ENCODE assay signal across 17 cellular contexts in the genomic region with DNA sequence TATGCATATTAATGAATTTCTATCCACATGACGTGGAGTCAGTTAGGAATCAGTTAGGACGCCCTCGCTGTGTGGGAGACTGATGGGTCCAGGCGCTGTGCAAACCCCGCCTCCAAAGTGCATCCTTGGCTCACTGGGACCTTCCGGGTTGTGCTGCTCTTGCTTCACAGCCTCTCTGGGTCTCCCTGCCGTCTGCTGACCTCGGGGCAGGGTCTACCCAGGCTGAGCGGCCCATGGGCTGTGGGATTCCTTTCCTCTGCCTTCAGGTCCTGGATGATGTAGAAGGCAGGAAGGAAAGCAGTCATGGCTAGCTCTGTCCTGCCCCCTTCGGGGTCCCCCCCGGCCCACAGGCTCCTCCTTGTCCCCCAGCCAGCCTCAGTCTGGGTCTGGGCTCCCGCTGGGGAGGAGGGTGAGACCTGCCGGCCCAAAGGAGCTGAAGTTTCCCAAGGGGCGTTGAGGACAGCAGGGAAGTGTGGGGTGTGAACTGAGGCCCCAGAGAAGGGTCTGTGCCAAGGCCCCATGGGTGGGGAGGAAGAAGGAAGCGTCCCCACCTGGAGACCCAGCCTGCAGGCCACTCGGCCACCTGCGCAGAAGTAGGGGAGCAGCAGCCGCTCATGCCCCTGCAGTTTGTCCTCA. TPM values are rescaled to one million over a fixed set of nuclear protein-coding genes. Genes with fewer than 3 reads are reported as not detected.
DNase-seq lines count a peak whose midpoint lies in the region; ATAC-seq, FAIRE-seq and TF ChIP-seq lines count a peak whose summit lies in the region.
"Had no signal": no experiment of that assay in that cellular context is flagged by ENCODE, and none has a peak within 500 bp of the region (broad histone marks: within the 10 kb centered on the region; RNA-seq: fewer than 3 reads in every experiment).

No MANE protein-coding gene starts in this region.

- TF ChIP-seq EP300 in H1 (IDR thresholded peaks at IDR 0.05; ENCODE audit: borderline replicate concordance in 1 of 2, low read depth in 2 of 2, low read length in 2 of 2) = no peak

- peak overlapping the region; percentile 38 for H3K4me3 Mint-ChIP-seq in T-helper 1 cell treated with Interleukin-12 subunit alpha and Interleukin-12 subunit beta and Interleukin-4 antibody, amounts not matched to agents 30 μg/mL and 1 μg/mL, for 36 hours

- CTCF ChIA-PET in IMR-90 (lab: Yijun Ruan, JAX) = no interaction called here
- CTCF ChIA-PET in H1 (lab: Charles Lee; ENCODE audit: partially characterized antibody) = interaction anchor here (1.2 kb wide), 1 partner anchor 162 kb away, joined by 3 read pairs; no protein-coding TSS in a partner anchor

- H4K91ac ChIP-seq in IMR-90 (ENCODE audit: insufficient read depth, low read depth, low read length) = no peak overlapping the region
- H4K91ac ChIP-seq in H1 (replicated peaks; ENCODE audit: insufficient read length, low read length) = no peak overlapping the region

- POLR2A ChIA-PET in IMR-90 (lab: Charles Lee; ENCODE audit: unreplicated experiment) (no interaction called here), H1 (lab: Charles Lee; ENCODE audit: partially characterized antibody) (no interaction called here)

- H4K8ac ChIP-seq in IMR-90 (ENCODE audit: low read depth in 2 of 2, low read length in 2 of 2) (no peak overlapping the region), H1 (ENCODE audit: extremely low read depth, insufficient read depth, low read length) (no peak overlapping the region)

- no peak overlapping the region for H4K5ac ChIP-seq in IMR-90 (ENCODE audit: low read depth, low read length)
- no peak overlapping the region for H4K5ac ChIP-seq in H1 (ENCODE audit: insufficient read length, low read depth, low read length)

- no peak for TF ChIP-seq RAD21 in IMR-90 (IDR thresholded peaks at IDR 0.05; ENCODE audit: low read length)
- no peak for TF ChIP-seq RAD21 in H1 (IDR thresholded peaks at IDR 0.05 in 1 of 2, conservative IDR thresholded peaks at IDR 0.05 in 1 of 2; ENCODE audit: low read depth in 2 of 2, low read length in 2 of 2)

- H3K27ac Mint-ChIP-seq in T-helper 1 cell treated with Interleukin-12 subunit alpha and Interleukin-12 subunit beta and Interleukin-4 antibody, amounts not matched to agents 30 μg/mL and 1 μg/mL, for 36 hours = peak overlapping the region; percentile 53

- H3K9me3 ChIP-seq in IMR-90 (ENCODE audit: control insufficient read depth, insufficient read depth, low read length) (no peaks in the 10 kb centered on the region), H1 (ENCODE audit: insufficient read depth in 2 of 2, low read depth in 1 of 2, low read length in 1 of 2) (no peaks in the 10 kb centered on the region), osteoblast (ENCODE audit: low read depth, low read length) (no peaks in the 10 kb centered on the region), MM.1S (replicated peaks; ENCODE audit: insufficient read depth, low read length) (no peaks in the 10 kb centered on the region)
- H3K9me3 ChIP-seq: A549, lower lobe of right lung had no signal

- no peak for TF ChIP-seq POLR2A in IMR-90 (IDR thresholded peaks at IDR 0.05; ENCODE audit: low read depth, low read length)
- no peak for TF ChIP-seq POLR2A in H1 (IDR thresholded peaks at IDR 0.05; ENCODE audit: control extremely low read depth in 1 of 2, low read depth in 2 of 2, low read length in 2 of 2)

- H3K23ac ChIP-seq in IMR-90 (ENCODE audit: low read depth, low read length) (no peak overlapping the region), H1 (ENCODE audit: insufficient read length) (no peak overlapping the region)

- 0 out of 2 replicates have a peak overlapping the region, but pooled peaks have one; percentile 8 for H2AK5ac ChIP-seq in IMR-90 (ENCODE audit: low read depth, low read length)
- no peak overlapping the region for H2AK5ac ChIP-seq in H1 (ENCODE audit: low read depth, low read length)

- intact Hi-C loops in IMR-90 (cut with micrococcal nuclease) (no loop called here), Right ventricle myocardium superior (cut with DNase I) (no loop called here)

- H2BK15ac ChIP-seq in IMR-90 (ENCODE audit: low read depth, low read length) (no peak overlapping the region), H1 (ENCODE audit: low read length) (no peak overlapping the region)

- no peak overlapping the region for H3K18ac ChIP-seq in IMR-90 (ENCODE audit: low read depth, low read length)
- H3K18ac ChIP-seq in H1 (ENCODE audit: extremely low read depth, low read length) = no peak overlapping the region

- H3K9me1 ChIP-seq in IMR-90 (ENCODE audit: insufficient read depth, low read length) = no peaks in the 10 kb centered on the region

- no TSS peak for BruUV-seq in IMR-90 (replicated peaks; lab: Mats Ljungman, UMichigan)

- no peaks in the 10 kb centered on the region for H3F3A ChIP-seq in MM.1S (ENCODE audit: insufficient read depth, low read length)

- dilution Hi-C loops in IMR-90 (cut with HindIII; ENCODE audit: low sequenced_read_pairs, unreplicated experiment) = no loop called here

- H3K4me3 ChIP-seq in IMR-90 (ENCODE audit: insufficient read depth, low read depth, low read length) (no peak overlapping the region), H1 (ENCODE audit: extremely low read depth in 1 of 4, insufficient read depth in 2 of 4, low read depth in 3 of 4, low read length in 4 of 4) (no peak overlapping the region), osteoblast (ENCODE audit: insufficient read depth, low read length) (no peak overlapping the region), MM.1S (ENCODE audit: low read length) (no peak overlapping the region)
- H3K4me3 ChIP-seq: A549, dorsolateral prefrontal cortex, lower lobe of right lung, skin epidermis had no signal

- H3K27ac ChIP-seq in IMR-90 (ENCODE audit: insufficient read depth, low read length) (no peak overlapping the region), H1 (ENCODE audit: low read depth, low read length) (no peak overlapping the region), osteoblast (ENCODE audit: low read depth, low read length) (no peak overlapping the region), MM.1S (ENCODE audit: low read length) (no peak overlapping the region)
- H3K27ac ChIP-seq: A549, dorsolateral prefrontal cortex, lower lobe of right lung, skin epidermis had no signal

- H2AK9ac ChIP-seq in IMR-90 (replicated peaks; ENCODE audit: low read depth, low read length, poor library complexity) = peak overlapping the region; percentile 37

- H3K9ac ChIP-seq in IMR-90 (ENCODE audit: low read depth, low read length) (no peak overlapping the region), H1 (replicated peaks in 1 of 4; ENCODE audit: extremely low read depth in 1 of 4, low read depth in 3 of 4, low read length in 3 of 4) (no peak overlapping the region), MM.1S (ENCODE audit: low read length) (no peak overlapping the region)

- DNase-seq in T-helper 1 cell = no peak
- no peak for DNase-seq in IMR-90
- no peak for DNase-seq in H1 (ENCODE audit: low read depth in 1 of 2, low spot score in 2 of 2)
- DNase-seq in osteoblast (ENCODE audit: insufficient read length, low spot score, missing footprints) = peak; percentile 49
- DNase-seq in Right ventricle myocardium superior = no peak
- DNase-seq in GM19238 (ENCODE audit: insufficient read length, low spot score) = no peak
- DNase-seq in MM.1S = no peak
- DNase-seq: activated CD4-positive, CD25-positive, alpha-beta regulatory T cell treated with anti-CD3 and anti-CD28 coated beads, Interleukin-2, amount 50 U/mL, for 72 hours; activated T-cell treated with anti-CD3 and anti-CD28 coated beads for 4 hours; lower lobe of right lung; nucleus accumbens had no signal

- no peaks in the 10 kb centered on the region for H3K23me2 ChIP-seq in H1 (ENCODE audit: low read depth, low read length)

- no peaks in the 10 kb centered on the region for H3K27me3 ChIP-seq in IMR-90 (ENCODE audit: control insufficient read depth, insufficient read depth, low read length)
- no peaks in the 10 kb centered on the region for H3K27me3 ChIP-seq in H1 (replicated peaks in 1 of 4; ENCODE audit: control insufficient read depth in 3 of 4, extremely low read depth in 1 of 4, insufficient read depth in 3 of 4, low read length in 3 of 4)
- H3K27me3 ChIP-seq in osteoblast (ENCODE audit: insufficient read depth, low read length) = no peaks in the 10 kb centered on the region
- no peaks in the 10 kb centered on the region for H3K27me3 ChIP-seq in MM.1S (replicated peaks; ENCODE audit: insufficient read depth, low read length)
- H3K27me3 ChIP-seq: dorsolateral prefrontal cortex had no signal

- ATAC-seq in IMR-90 (ENCODE audit: low read depth) (no peak), Right ventricle myocardium superior (ENCODE audit: poor library complexity) (no peak)
- ATAC-seq: A549, lower lobe of right lung had no signal

- no peak overlapping the region for H2AFZ ChIP-seq in IMR-90 (replicated peaks; ENCODE audit: low read length, poor library complexity)
- no peak overlapping the region for H2AFZ ChIP-seq in H1 (ENCODE audit: low read length)
- no peak overlapping the region for H2AFZ ChIP-seq in osteoblast (ENCODE audit: low read length)
- H2AFZ ChIP-seq in MM.1S (ENCODE audit: low read length) = no peak overlapping the region

- in situ Hi-C loops in IMR-90 (cut with MboI; ENCODE audit: low sequenced_read_pairs) = no loop called here

- H3K79me2 ChIP-seq in H1 (ENCODE audit: control insufficient read depth in 1 of 2, insufficient read depth in 2 of 2, low read length in 2 of 2) (no peaks in the 10 kb centered on the region), osteoblast (ENCODE audit: insufficient read depth, low read length) (no peaks in the 10 kb centered on the region), MM.1S (ENCODE audit: low read length) (no peaks in the 10 kb centered on the region)

- H3K56ac ChIP-seq in IMR-90 (ENCODE audit: extremely low read depth, insufficient read depth, low read length) = no peak overlapping the region
- no peak overlapping the region for H3K56ac ChIP-seq in H1 (replicated peaks; ENCODE audit: insufficient read length, low read depth, low read length)

- no peak overlapping the region for H3K4me2 ChIP-seq in IMR-90 (ENCODE audit: low read depth, low read length)
- H3K4me2 ChIP-seq in H1 (ENCODE audit: insufficient read depth in 1 of 2, low read depth in 2 of 2, low read length in 2 of 2) = no peak overlapping the region
- H3K4me2 ChIP-seq in osteoblast (ENCODE audit: insufficient read depth, low read length) = no peak overlapping the region
- no peak overlapping the region for H3K4me2 ChIP-seq in MM.1S (ENCODE audit: low read depth, low read length)
- H3K4me2 ChIP-seq: A549 had no signal

- H4K20me1 ChIP-seq in IMR-90 (ENCODE audit: insufficient read depth, low read length) = no peaks in the 10 kb centered on the region
- H4K20me1 ChIP-seq in H1 (replicated peaks in 1 of 2; ENCODE audit: control insufficient read depth in 1 of 2, insufficient read depth in 2 of 2, low read length in 2 of 2) = peaks cover 0 to 4% of the 10 kb centered on the region in 2 experiments
- H4K20me1 ChIP-seq in osteoblast (ENCODE audit: insufficient read depth, low read length) = no peaks in the 10 kb centered on the region
- no peaks in the 10 kb centered on the region for H4K20me1 ChIP-seq in MM.1S (ENCODE audit: insufficient read depth, low read length)

- 60% methylated on average over 2 of the region's 18 CpGs; no CpG with 5 or more reads in 1 of the 2 experiments for WGBS in IMR-90 (ENCODE audit: extremely low coverage in 2 of 2, insufficient read length in 1 of 2), 2 experiments
- 75% methylated on average over 14 of the region's 18 CpGs; no CpG with 5 or more reads in 1 of the 2 experiments for WGBS in H1 (ENCODE audit: extremely low coverage in 1 of 2, insufficient coverage in 1 of 2, insufficient read length in 1 of 2, insufficient replicate concordance in 2 of 2, low coverage in 1 of 2, low lambda C conversion rate in 2 of 2, missing lambda C conversion rate in 1 of 2), 2 experiments

- H2BK120ac ChIP-seq in IMR-90 (ENCODE audit: low read depth, low read length) = no peak overlapping the region
- H2BK120ac ChIP-seq in H1 (replicated peaks; ENCODE audit: low read depth, low read length) = no peak overlapping the region

- H2BK5ac ChIP-seq in IMR-90 (ENCODE audit: low read depth, low read length, poor library complexity, severe bottlenecking) = no peak overlapping the region
- H2BK5ac ChIP-seq in H1 (ENCODE audit: low read depth, low read length) = peak overlapping the region; percentile 18; the same call in 1 of the 2 replicates

- no peaks in the 10 kb centered on the region for H3K27me3 Mint-ChIP-seq in T-helper 1 cell treated with Interleukin-12 subunit alpha and Interleukin-12 subunit beta and Interleukin-4 antibody, amounts not matched to agents 30 μg/mL and 1 μg/mL, for 36 hours (ENCODE audit: low read depth)

- H3K79me1 ChIP-seq in IMR-90 (ENCODE audit: low read depth in 1 of 2, low read length in 2 of 2) (no peaks in the 10 kb centered on the region), H1 (ENCODE audit: low read depth, low read length) (no peaks in the 10 kb centered on the region)

- TF ChIP-seq CTCF in IMR-90 (conservative IDR thresholded peaks at IDR 0.05; ENCODE audit: low read depth, low read length) (no peak), H1 (IDR thresholded peaks at IDR 0.05; ENCODE audit: control extremely low read depth in 1 of 3, insufficient read depth in 1 of 3, low read depth in 1 of 3, low read length in 3 of 3) (no peak), osteoblast (IDR thresholded peaks at IDR 0.05; ENCODE audit: extremely low read depth, low read depth, low read length) (no peak), MM.1S (IDR thresholded peaks at IDR 0.05; ENCODE audit: low read length) (no peak)

- no peak overlapping the region for H2BK20ac ChIP-seq in IMR-90 (ENCODE audit: low read depth, low read length)
- no peak overlapping the region for H2BK20ac ChIP-seq in H1 (ENCODE audit: low read length)

- no peaks in the 10 kb centered on the region for H3K4me1 ChIP-seq in IMR-90 (ENCODE audit: control insufficient read depth, insufficient read depth, low read length)
- peaks cover 0 to 2% (median 0%) of the 10 kb centered on the region in 4 experiments; a peak in 1 of 7 replicates for H3K4me1 ChIP-seq in H1 (replicated peaks in 1 of 4; ENCODE audit: control insufficient read depth in 3 of 4, insufficient read depth in 4 of 4, low read length in 3 of 4)
- H3K4me1 ChIP-seq in osteoblast (ENCODE audit: insufficient read depth, low read length) = no peaks in the 10 kb centered on the region
- H3K4me1 ChIP-seq in MM.1S (ENCODE audit: low read length) = no peaks in the 10 kb centered on the region
- H3K4me1 ChIP-seq: A549, lower lobe of right lung had no signal

- no peaks in the 10 kb centered on the region for H3K9me2 ChIP-seq in MM.1S (replicated peaks; ENCODE audit: insufficient read depth, low read length)

- H3K14ac ChIP-seq in IMR-90 (replicated peaks; ENCODE audit: low read depth, low read length) (no peak overlapping the region), H1 (ENCODE audit: insufficient read length) (no peak overlapping the region)

- H3K9me3 Mint-ChIP-seq in T-helper 1 cell treated with Interleukin-12 subunit alpha and Interleukin-12 subunit beta and Interleukin-4 antibody, amounts not matched to agents 30 μg/mL and 1 μg/mL, for 36 hours = no peaks in the 10 kb centered on the region

- H3K4ac ChIP-seq in IMR-90 (ENCODE audit: low read depth, low read length) (no peak overlapping the region), H1 (replicated peaks; ENCODE audit: insufficient read length, low read depth, low read length) (no peak overlapping the region)

- peaks cover 3% of the 10 kb centered on the region for H3K4me1 Mint-ChIP-seq in T-helper 1 cell treated with Interleukin-12 subunit alpha and Interleukin-12 subunit beta and Interleukin-4 antibody, amounts not matched to agents 30 μg/mL and 1 μg/mL, for 36 hours (ENCODE audit: low read depth)

- H3K36me3 ChIP-seq in IMR-90 (ENCODE audit: control insufficient read depth, insufficient read depth, low read length) (peaks cover 8% of the 10 kb centered on the region; the same call in 1 of the 2 replicates), H1 (ENCODE audit: control insufficient read depth in 2 of 4, insufficient read depth in 4 of 4, low read length in 3 of 4) (peaks cover 3 to 13% (median 7%) of the 10 kb centered on the region in 4 experiments; a peak in 6 of 8 replicates), osteoblast (ENCODE audit: insufficient read depth, low read length) (peaks cover 13% of the 10 kb centered on the region), MM.1S (replicated peaks; ENCODE audit: insufficient read depth, low read length) (no peaks in the 10 kb centered on the region; the same call in 1 of the 2 replicates)

- no peak for FAIRE-seq in H1 (lab: Jason Lieb, UNC)
- FAIRE-seq: A549, astrocyte, D721Med had no signal

- H3K36me3 Mint-ChIP-seq in T-helper 1 cell treated with Interleukin-12 subunit alpha and Interleukin-12 subunit beta and Interleukin-4 antibody, amounts not matched to agents 30 μg/mL and 1 μg/mL, for 36 hours (ENCODE audit: low read depth) = peaks cover 3% of the 10 kb centered on the region

- H2BK12ac ChIP-seq in H1 (ENCODE audit: low read depth, low read length) = no peak overlapping the region

RNA-seq across cellular contexts. Expression of a gene that starts 24.6 kb away (rescaled TPM):
- total RNA-seq in IMR-90 (2012; rRNA removed) (1.8 and 5.8 TPM in 2 replicates), osteoblast (19.4 and 22.1 TPM in 2 replicates), Right ventricle myocardium superior (17.3 TPM)
- polyA plus RNA-seq in IMR-90 (2012; rRNA removed) (17.1 and 20.0 TPM in 2 replicates), H1 (2011; rRNA removed) (15.0 and 38.8 TPM in 2 replicates)
- 3.5 and 3.9 TPM in 2 replicates for polyA plus RNA-seq in IMR-90 (2012; cell fraction: cytosol; rRNA removed)
- 83.0 and 135 TPM in 2 replicates for polyA plus RNA-seq in IMR-90 (2012; cell fraction: nucleus; rRNA removed; ENCODE audit: low replicate concordance)
- total RNA-seq in H1 (2021; fragmentation: NEBNext Ultra II Directional; extraction: Animal tissue kit (Norgen Biotek cat#: 25700)) = 45.6 and 45.7 TPM in 2 replicates
- 15.5 TPM for polyA plus RNA-seq in H1 (2011; cell fraction: cytosol; rRNA removed)
- 150 TPM for polyA plus RNA-seq in H1 (2011; cell fraction: nucleus; rRNA removed)
- 40.9 to 51.5 TPM (median 46.7 TPM) in 4 replicates for polyA plus RNA-seq in H1 (2012, experiment 1 of 2)
- polyA plus RNA-seq in H1 (2012, experiment 2 of 2) = 15.0 TPM
- polyA plus RNA-seq in H1 (2013, experiment 1 of 2) = 33.1 TPM
- 28.8 TPM for polyA plus RNA-seq in H1 (2013, experiment 2 of 2)
- polyA minus RNA-seq in H1 (2011; rRNA and poly(A)+ RNA removed) = 5.0 and 9.8 TPM in 2 replicates
- 72.5 TPM for polyA minus RNA-seq in H1 (2011; cell fraction: cytosol; rRNA and poly(A)+ RNA removed)
- 26.2 TPM for polyA minus RNA-seq in H1 (2011; cell fraction: nucleus; rRNA and poly(A)+ RNA removed)

RNA-seq across cellular contexts. Expression of a gene that starts 29.5 kb away (rescaled TPM):
- total RNA-seq in IMR-90 (2012; rRNA removed) (12.5 and 13.6 TPM in 2 replicates), osteoblast (43.9 and 45.6 TPM in 2 replicates), Right ventricle myocardium superior (23.0 TPM)
- polyA plus RNA-seq in IMR-90 (2012; rRNA removed) (56.1 and 57.5 TPM in 2 replicates), H1 (2011; rRNA removed) (78.0 and 105 TPM in 2 replicates)
- 34.3 and 43.7 TPM in 2 replicates for polyA plus RNA-seq in IMR-90 (2012; cell fraction: cytosol; rRNA removed)
- 99.9 and 143 TPM in 2 replicates for polyA plus RNA-seq in IMR-90 (2012; cell fraction: nucleus; rRNA removed; ENCODE audit: low replicate concordance)
- total RNA-seq in H1 (2021; fragmentation: NEBNext Ultra II Directional; extraction: Animal tissue kit (Norgen Biotek cat#: 25700)) = 80.1 and 89.7 TPM in 2 replicates
- polyA plus RNA-seq in H1 (2011; cell fraction: cytosol; rRNA removed) = 93.5 TPM
- polyA plus RNA-seq in H1 (2011; cell fraction: nucleus; rRNA removed) = 230 TPM
- 68.6 to 97.3 TPM (median 83.2 TPM) in 4 replicates for polyA plus RNA-seq in H1 (2012, experiment 1 of 2)
- polyA plus RNA-seq in H1 (2012, experiment 2 of 2) = 59.0 TPM
- 44.9 TPM for polyA plus RNA-seq in H1 (2013, experiment 1 of 2)
- polyA plus RNA-seq in H1 (2013, experiment 2 of 2) = 41.0 TPM
- 37.6 and 56.0 TPM in 2 replicates for polyA minus RNA-seq in H1 (2011; rRNA and poly(A)+ RNA removed)
- polyA minus RNA-seq in H1 (2011; cell fraction: cytosol; rRNA and poly(A)+ RNA removed) = 57.0 TPM
- polyA minus RNA-seq in H1 (2011; cell fraction: nucleus; rRNA and poly(A)+ RNA removed) = 65.2 TPM

RNA-seq across cellular contexts. Expression of a gene that starts 56.2 kb away (rescaled TPM):
- total RNA-seq in IMR-90 (2012; rRNA removed) (13.9 and 14.9 TPM in 2 replicates), osteoblast (33.0 and 38.4 TPM in 2 replicates), Right ventricle myocardium superior (20.4 TPM)
- polyA plus RNA-seq in IMR-90 (2012; rRNA removed) (25.1 and 30.2 TPM in 2 replicates), H1 (2011; rRNA removed) (25.9 and 40.7 TPM in 2 replicates)
- polyA plus RNA-seq in IMR-90 (2012; cell fraction: cytosol; rRNA removed) = 15.3 and 21.7 TPM in 2 replicates
- polyA plus RNA-seq in IMR-90 (2012; cell fraction: nucleus; rRNA removed; ENCODE audit: low replicate concordance) = 52.7 and 65.7 TPM in 2 replicates
- total RNA-seq in H1 (2021; fragmentation: NEBNext Ultra II Directional; extraction: Animal tissue kit (Norgen Biotek cat#: 25700)) = 46.3 and 46.7 TPM in 2 replicates
- 28.6 TPM for polyA plus RNA-seq in H1 (2011; cell fraction: cytosol; rRNA removed)
- 53.9 TPM for polyA plus RNA-seq in H1 (2011; cell fraction: nucleus; rRNA removed)
- 31.6 to 37.7 TPM (median 34.8 TPM) in 4 replicates for polyA plus RNA-seq in H1 (2012, experiment 1 of 2)
- 28.2 TPM for polyA plus RNA-seq in H1 (2012, experiment 2 of 2)
- 31.0 TPM for polyA plus RNA-seq in H1 (2013, experiment 1 of 2)
- polyA plus RNA-seq in H1 (2013, experiment 2 of 2) = 31.3 TPM
- 30.9 and 34.1 TPM in 2 replicates for polyA minus RNA-seq in H1 (2011; rRNA and poly(A)+ RNA removed)
- 27.1 TPM for polyA minus RNA-seq in H1 (2011; cell fraction: cytosol; rRNA and poly(A)+ RNA removed)
- polyA minus RNA-seq in H1 (2011; cell fraction: nucleus; rRNA and poly(A)+ RNA removed) = 27.1 TPM
